Comparison of ENCODE assay signal across 8 cellular contexts in genomic region chr7:142557971-142558582, GRCh38.
A peak's percentile ranks its signal among the peaks of the same experiment; 100 is the strongest.
DNase-seq lines count a peak whose midpoint lies in the region; ATAC-seq, FAIRE-seq and TF ChIP-seq lines count a peak whose summit lies in the region.

No MANE protein-coding gene starts in this region.

- no TSS peak for BruUV-seq in A673 (replicated peaks; lab: Mats Ljungman, UMichigan)

- H3K4me1 ChIP-seq in A673 (ENCODE audit: insufficient read depth, low read length, poor library complexity, severe bottlenecking), result no peaks in the 10 kb centered on the region

- H3K4me3 ChIP-seq in A673 (ENCODE audit: low read depth, low read length, poor library complexity, severe bottlenecking), result no peak overlapping the region

- TF ChIP-seq CTCF in A673 (conservative IDR thresholded peaks at IDR 0.05; ENCODE audit: low read depth, low read length), result peak; percentile 83

- no peak overlapping the region for H3K27ac ChIP-seq in A673 (ENCODE audit: low read depth, low read length, poor library complexity, severe bottlenecking)

- DNase-seq in A673 (ENCODE audit: low spot score) (peak; percentile 64), GM12892 (ENCODE audit: insufficient read length) (peak; percentile 19), NCI-H526 (lab: John Stamatoyannopoulos, UW) (peak; percentile 15 to 62), foreskin melanocyte (peak; percentile 35), cortex of kidney (lab: John Stamatoyannopoulos, UW) (no peak)
- DNase-seq in activated T-cell treated with anti-CD3 and anti-CD28 coated beads, Interleukin-2, amount 50 U/mL, for 1 hour, result peak; percentile 49
- DNase-seq in stimulated activated CD4-positive, alpha-beta T cell treated with anti-CD3 and anti-CD28 coated beads, Interleukin-15, amount 100 ng/mL, for 24 hours, result peak; percentile 66

- no peak for FAIRE-seq in GM12892 (lab: Jason Lieb, UNC)

- CTCF ChIA-PET in A673 (lab: Charles Lee), result interaction anchor here (0.6 to 1.1 kb wide), 6 partner anchors 12 to 206 kb away, joined by 3 to 5 read pairs (median 3); no protein-coding TSS in a partner anchor

- H3K9me3 ChIP-seq in A673 (ENCODE audit: low read depth, low read length, poor library complexity, severe bottlenecking), result no peaks in the 10 kb centered on the region

- H3K27me3 ChIP-seq in A673 (replicated peaks; ENCODE audit: insufficient read depth, low read depth, low read length, poor library complexity), result peaks cover 15% of the 10 kb centered on the region

- TF ChIP-seq POLR2A in GM12892 (IDR thresholded peaks at IDR 0.05; ENCODE audit: low read depth, low read length), result no peak

- peak; percentile 91 for ATAC-seq in HG02759 (IDR thresholded peaks at IDR 0.05; ENCODE audit: unreplicated experiment)

- intact Hi-C loops in A673 (cut with micrococcal nuclease; ENCODE audit: unreplicated experiment), result no loop called here

- POLR2A ChIA-PET in A673 (lab: Charles Lee; ENCODE audit: low non-redundant PET), result no interaction called here

- H3K36me3 ChIP-seq in A673 (ENCODE audit: insufficient read depth, low read length, poor library complexity, severe bottlenecking), result no peaks in the 10 kb centered on the region
